In genomic region chr10:118969014-118969413, GRCh38 we compare ENCODE assay signal across 27 cellular contexts.
"Had no signal": no experiment of that assay in that cellular context is flagged by ENCODE, and none has a peak within 500 bp of the region (broad histone marks: within the 10 kb centered on the region; RNA-seq: fewer than 3 reads in every experiment).

No MANE protein-coding gene starts in this region.

- H3K36me3 Mint-ChIP-seq: immature natural killer cell; natural killer cell treated with Interleukin-12 subunit alpha and Interleukin-12 subunit beta and Interleukin-15 and Interleukin-18, amount 100 ng/mL, for 72 hours; neural progenitor cell; stimulated activated memory B cell treated with anti-CD40 and anti-IgM and Interleukin-4, amounts not matched to agents 10 μg/mL and 1 μg/mL and 100 μg/mL, for 72 hours; type B pancreatic cell had no signal

- H3K27me3 ChIP-seq: colonic mucosa, heart right ventricle, neural progenitor cell, testis had no signal

- H3K27ac ChIP-seq: colonic mucosa, esophagus squamous epithelium, heart right ventricle, lower lobe of right lung, neural progenitor cell, parathyroid adenoma, prostate gland, skin epidermis, spleen, testis, tibial artery had no signal

- DNase-seq: colonic mucosa; dermis blood vessel endothelial cell; effector memory CD8-positive, alpha-beta T cell; erythroblast; esophagus squamous epithelium; foreskin melanocyte; glutamatergic neuron; heart right ventricle; hippocampal formation; immature natural killer cell; left ventricle myocardium superior; lower lobe of right lung; mucosa of descending colon; naive B cell; right cardiac atrium; spleen; stimulated activated CD4-positive, alpha-beta T cell treated with anti-CD3 and anti-CD28 coated beads, Interleukin-4, amount 100 ng/mL, for 4 hours; stimulated activated naive CD8-positive, alpha-beta T cell treated with anti-CD3 and anti-CD28 coated beads, Interleukin-15, Interleukin-2, amounts not matched to agents 100 U/mL and 50 U/mL, for 24 hours; testis; tibial artery had no signal

- H3K36me3 ChIP-seq: colonic mucosa, esophagus squamous epithelium, heart right ventricle, lower lobe of right lung, neural progenitor cell, prostate gland, spleen, tibial artery had no signal

- ATAC-seq: effector memory CD8-positive, alpha-beta T cell; left ventricle myocardium superior; lower lobe of right lung; mucosa of descending colon; natural killer cell treated with Interleukin-12 subunit alpha and Interleukin-12 subunit beta and Interleukin-15 and Interleukin-18, amount 100 ng/mL, for 72 hours; right cardiac atrium; stimulated activated memory B cell treated with anti-CD40 and anti-IgM and Interleukin-4, amounts not matched to agents 10 μg/mL and 1 μg/mL and 100 μg/mL, for 72 hours; stimulated activated naive CD8-positive, alpha-beta T cell treated with anti-CD3 and anti-CD28 coated beads, Interleukin-15, Interleukin-2, amounts not matched to agents 100 U/mL and 50 U/mL, for 24 hours had no signal

- H3K4me3 Mint-ChIP-seq: effector memory CD8-positive, alpha-beta T cell; immature natural killer cell; natural killer cell treated with Interleukin-12 subunit alpha and Interleukin-12 subunit beta and Interleukin-15 and Interleukin-18, amount 100 ng/mL, for 72 hours; neural progenitor cell; stimulated activated memory B cell treated with anti-CD40 and anti-IgM and Interleukin-4, amounts not matched to agents 10 μg/mL and 1 μg/mL and 100 μg/mL, for 72 hours; type B pancreatic cell had no signal

- H3K9ac ChIP-seq: neural progenitor cell, parathyroid adenoma had no signal

- H2AFZ ChIP-seq: neural progenitor cell, parathyroid adenoma had no signal

- H3K9me3 Mint-ChIP-seq: effector memory CD8-positive, alpha-beta T cell; immature natural killer cell had no signal

- H3K4me1 ChIP-seq: colonic mucosa, esophagus squamous epithelium, lower lobe of right lung, parathyroid adenoma, prostate gland, spleen had no signal

- H3K27me3 Mint-ChIP-seq: type B pancreatic cell had no signal

- H3K4me2 ChIP-seq: neural progenitor cell had no signal

- H3K27ac Mint-ChIP-seq: effector memory CD8-positive, alpha-beta T cell; immature natural killer cell; naive B cell; natural killer cell treated with Interleukin-12 subunit alpha and Interleukin-12 subunit beta and Interleukin-15 and Interleukin-18, amount 100 ng/mL, for 72 hours; neural progenitor cell; stimulated activated memory B cell treated with anti-CD40 and anti-IgM and Interleukin-4, amounts not matched to agents 10 μg/mL and 1 μg/mL and 100 μg/mL, for 72 hours; type B pancreatic cell had no signal

- H3K4me3 ChIP-seq: colonic mucosa, esophagus squamous epithelium, heart right ventricle, lower lobe of right lung, mucosa of descending colon, neural progenitor cell, prostate gland, skin epidermis, spleen, testis, tibial artery had no signal

- H3K79me2 ChIP-seq: parathyroid adenoma had no signal

- H3K9me3 ChIP-seq: colonic mucosa, prostate gland, testis had no signal

- H3K4me1 Mint-ChIP-seq: immature natural killer cell; naive B cell; stimulated activated memory B cell treated with anti-CD40 and anti-IgM and Interleukin-4, amounts not matched to agents 10 μg/mL and 1 μg/mL and 100 μg/mL, for 72 hours had no signal
